In genomic region chr13:113153810-113154748, GRCh38 we compare ENCODE assay signal across 8 cellular contexts. TPM values are rescaled to one million over a fixed set of nuclear protein-coding genes. Genes with fewer than 3 reads are reported as not detected.
DNase-seq lines count a peak whose midpoint lies in the region; ATAC-seq and TF ChIP-seq lines count a peak whose summit lies in the region.

No MANE protein-coding gene starts in this region.

- intact Hi-C loops in stomach (cut with DNase I; ENCODE audit: low total_unique reads) = no loop called here

- peaks cover 0 to 17% (median 11%) of the 10 kb centered on the region in 4 donors for H3K4me1 ChIP-seq in Peyer's patch
- H3K4me1 ChIP-seq in stomach = peaks cover 15 to 26% (median 20%) of the 10 kb centered on the region in 4 donors

- H3K36me3 Mint-ChIP-seq in nephron progenitor cell (ENCODE audit: low read depth) = peaks cover 13% of the 10 kb centered on the region

- peak; percentile 50 for DNase-seq in SIG-M5 treated with dmso at 0.1 percent for 504 hours (lab: John Stamatoyannopoulos, UW; ENCODE audit: unreplicated experiment)
- no peak for DNase-seq in SIG-M5 (lab: John Stamatoyannopoulos, UW)
- peak; percentile 72 to 83 (median 83) for DNase-seq in Peyer's patch
- DNase-seq in activated gamma-delta T cell treated with Interleukin-2 at 50 U/mL for 16 hours = peak; percentile 76
- peak; percentile 62 for DNase-seq in fibroblast of villous mesenchyme (ENCODE audit: low read depth)
- peak; percentile 75 for DNase-seq in nephron progenitor cell
- peak; percentile 83 for DNase-seq in stomach

- no peaks in the 10 kb centered on the region for H3K9me3 ChIP-seq in Peyer's patch
- H3K9me3 ChIP-seq in stomach = no peaks in the 10 kb centered on the region

- 4 to 13% (median 7%) methylated on average over 19 to 50 of the region's 76 CpGs for WGBS in stomach, 5 donors

- H3K9me3 Mint-ChIP-seq in nephron progenitor cell = peaks cover 28% of the 10 kb centered on the region

- ATAC-seq in HG03460 (IDR thresholded peaks at IDR 0.05; ENCODE audit: unreplicated experiment) = peak; percentile 66

- H3K4me1 Mint-ChIP-seq in nephron progenitor cell = peaks cover 67% of the 10 kb centered on the region

- peak overlapping the region; percentile 74 for H3K4me3 Mint-ChIP-seq in nephron progenitor cell

- H3K4me3 ChIP-seq in Peyer's patch (peak overlapping the region; percentile 31 to 50 (median 46)), fibroblast of villous mesenchyme (ENCODE audit: low read depth, low read length) (peak overlapping the region; percentile 49), stomach (peak overlapping the region; percentile 37 to 58 (median 42))

- H3K27ac ChIP-seq in Peyer's patch (peak overlapping the region; percentile 38 to 56 (median 47)), stomach (peak overlapping the region; percentile 75 to 89 (median 77))

- H3K27ac Mint-ChIP-seq in nephron progenitor cell = no peak overlapping the region

- TF ChIP-seq POLR2A in Peyer's patch (IDR thresholded peaks at IDR 0.05) (no peak), stomach (IDR thresholded peaks at IDR 0.05) (no peak)

- no peak for TF ChIP-seq EP300 in stomach (IDR thresholded peaks at IDR 0.05)

- TF ChIP-seq CTCF in Peyer's patch (IDR thresholded peaks at IDR 0.05) = no peak
- TF ChIP-seq CTCF in fibroblast of villous mesenchyme (IDR thresholded peaks at IDR 0.05; ENCODE audit: insufficient read depth, low read depth, low read length) = no peak
- no peak for TF ChIP-seq CTCF in nephron progenitor cell (IDR thresholded peaks at IDR 0.05)
- TF ChIP-seq CTCF in stomach (IDR thresholded peaks at IDR 0.05) = no peak

- H3K27me3 ChIP-seq in Peyer's patch (no peaks in the 10 kb centered on the region), stomach (peaks cover 0 to 17% (median 7%) of the 10 kb centered on the region in 3 donors)

- peaks cover 41% of the 10 kb centered on the region for H3K27me3 Mint-ChIP-seq in nephron progenitor cell (ENCODE audit: low read depth, poor library complexity)

- H3K36me3 ChIP-seq in Peyer's patch (no peaks in the 10 kb centered on the region), stomach (no peaks in the 10 kb centered on the region)

RNA-seq across cellular contexts. Expression of gene PROZ, which starts 4.4 kb away (rescaled TPM):
- total RNA-seq in Peyer's patch = under 1 TPM in 1 of 4 donors, not detected in 3; 0.53 TPM
- under 0.01 TPM in 1 of 2 replicates, not detected in the other for total RNA-seq in fibroblast of villous mesenchyme
- total RNA-seq in stomach = 1 to 10 TPM in 1 of 5 donors, not detected in 4; 1.9 TPM
- under 1 TPM in 1 of 3 donors, not detected in 2; 0.08 TPM for polyA plus RNA-seq in stomach

RNA-seq across cellular contexts. Expression of gene F10, which starts 31.5 kb away (rescaled TPM):
- 10 to 100 TPM in 3 of 4 donors, 1 to 10 TPM in 1; 4.1 to 22.5 (median 11.8) TPM for total RNA-seq in Peyer's patch
- 8.7 and 12.5 TPM in 2 replicates for total RNA-seq in fibroblast of villous mesenchyme
- 10 to 100 TPM in 1 of 5 donors, 1 to 10 TPM in 1, under 1 TPM in 1, not detected in 2; 0.45 to 14.9 (median 3.0) TPM for total RNA-seq in stomach
- polyA plus RNA-seq in stomach = 1 to 10 TPM; 3.1 to 8.0 (median 3.5) TPM

RNA-seq across cellular contexts. Expression of gene F7, which starts 48.5 kb away (rescaled TPM):
- total RNA-seq in Peyer's patch = 1 to 10 TPM in 2 of 4 donors, not detected in 2; 1.9 to 2.9 TPM
- total RNA-seq in fibroblast of villous mesenchyme = not detected in 2 replicates
- total RNA-seq in stomach = not detected
- polyA plus RNA-seq in stomach = under 1 TPM in 1 of 3 donors, not detected in 2; 0.10 TPM

RNA-seq across cellular contexts. Expression of gene PCID2, which starts 54.4 kb away (rescaled TPM):
- total RNA-seq in Peyer's patch = 10 to 100 TPM; 24.9 to 42.1 (median 36.8) TPM
- 54.8 and 83.8 TPM in 2 replicates for total RNA-seq in fibroblast of villous mesenchyme
- total RNA-seq in stomach = 10 to 100 TPM; 35.7 to 81.7 (median 44.3) TPM
- polyA plus RNA-seq in stomach = 10 to 100 TPM; 25.9 to 38.3 (median 32.3) TPM

RNA-seq across cellular contexts. Expression of gene CUL4A, which starts 55.3 kb away (rescaled TPM):
- 100 to 1,000 TPM in 3 of 4 donors, 10 to 100 TPM in 1; 83.9 to 206 (median 114) TPM for total RNA-seq in Peyer's patch
- total RNA-seq in fibroblast of villous mesenchyme = 114 and 132 TPM in 2 replicates
- total RNA-seq in stomach = 100 to 1,000 TPM; 107 to 153 (median 148) TPM
- 10 to 100 TPM; 24.4 to 31.0 (median 25.6) TPM for polyA plus RNA-seq in stomach
